8 cellular contexts compared by ENCODE assay signal in genomic region chr7:66627151-66627681, GRCh38. TPM values are rescaled to one million over a fixed set of nuclear protein-coding genes. Genes with fewer than 3 reads are reported as not detected.
A peak's percentile ranks its signal among the peaks of the same experiment; 100 is the strongest.
DNase-seq lines count a peak whose midpoint lies in the region; ATAC-seq and TF ChIP-seq lines count a peak whose summit lies in the region.
"Had no signal": no experiment of that assay in that cellular context is flagged by ENCODE, and none has a peak within 500 bp of the region (broad histone marks: within the 10 kb centered on the region; RNA-seq: fewer than 3 reads in every experiment).

No MANE protein-coding gene starts in this region.

- peak overlapping the region; percentile 95; the same call in 1 of the 2 replicates for H3K4me3 ChIP-seq in GM12864 (ENCODE audit: low read depth, low read length)
- peak overlapping the region in 39 of 59 donors; percentile 65 to 96 (median 83) for H3K4me3 ChIP-seq in dorsolateral prefrontal cortex
- H3K4me3 ChIP-seq in rectal smooth muscle tissue (ENCODE audit: low read length): no peak overlapping the region

- ATAC-seq in HG03442 (IDR thresholded peaks at IDR 0.05; ENCODE audit: unreplicated experiment) (no peak), HG03139 (IDR thresholded peaks at IDR 0.05; ENCODE audit: unreplicated experiment) (no peak)

- TF ChIP-seq CTCF in GM12864 (IDR thresholded peaks at IDR 0.05; ENCODE audit: low read depth, low read length, missing control alignments) (no peak), dorsolateral prefrontal cortex (IDR thresholded peaks at IDR 0.05 in 54 of 56, conservative IDR thresholded peaks at IDR 0.05 in 2 of 56; ENCODE audit: low read depth in 1 of 56, partially characterized antibody in 56 of 56) (no peak)

- H3K4me1 ChIP-seq in rectal smooth muscle tissue (ENCODE audit: control insufficient read depth, insufficient read depth, low read length): peaks cover 7% of the 10 kb centered on the region

- no peak overlapping the region for H3K9ac ChIP-seq in rectal smooth muscle tissue (ENCODE audit: low read length)

- no peaks in the 10 kb centered on the region for H3K36me3 ChIP-seq in rectal smooth muscle tissue (ENCODE audit: control insufficient read depth, insufficient read depth, low read length)

- H3K27ac ChIP-seq in dorsolateral prefrontal cortex (peak overlapping the region in 34 of 59 donors; percentile 24 to 99 (median 97)), rectal smooth muscle tissue (ENCODE audit: low read depth, low read length) (peak overlapping the region; percentile 99)

- H3K27me3 ChIP-seq in dorsolateral prefrontal cortex (no peaks in the 10 kb centered on the region), rectal smooth muscle tissue (ENCODE audit: control insufficient read depth, insufficient read depth, low read length) (no peaks in the 10 kb centered on the region)

- DNase-seq in GM12864 (ENCODE audit: low read depth) (no peak), NOMO-1 treated with DMSO at 0.1 percent for 48 hours (lab: John Stamatoyannopoulos, UW; ENCODE audit: unreplicated experiment) (peak; percentile 74), dorsolateral prefrontal cortex (no peak), NCI-H510A treated with DMSO at 0.1 percent for 48 hours (lab: John Stamatoyannopoulos, UW) (no peak)
- DNase-seq: activated CD4-positive, alpha-beta T cell treated with anti-CD3 and anti-CD28 coated beads for 4 hours had no signal

- intact Hi-C loops in dorsolateral prefrontal cortex (cut with DNase I): loop anchor here (5.0 kb wide), 1 partner anchor 35 kb away; no protein-coding TSS in a partner anchor

RNA-seq across cellular contexts. Expression of gene KCTD7, which starts 1.5 kb away (rescaled TPM):
- total RNA-seq in dorsolateral prefrontal cortex: 10 to 100 TPM; 24.3 to 52.8 (median 34.0) TPM
